22 cellular contexts compared by ENCODE assay signal in genomic region chr9:21510806-21511205, GRCh38. TPM values are rescaled to one million over a fixed set of nuclear protein-coding genes. Genes with fewer than 3 reads are reported as not detected.
DNase-seq lines count a peak whose midpoint lies in the region; ATAC-seq, FAIRE-seq and TF ChIP-seq lines count a peak whose summit lies in the region.
"Had no signal": no experiment of that assay in that cellular context is flagged by ENCODE, and none has a peak within 500 bp of the region (broad histone marks: within the 10 kb centered on the region; RNA-seq: fewer than 3 reads in every experiment).

No MANE protein-coding gene starts in this region.

- POLR2A ChIA-PET in T-cell (lab: Charles Lee) = no interaction called here

- DNase-seq in EH (ENCODE audit: low read depth) (peak; percentile 48), M059J (ENCODE audit: low read depth) (peak; percentile 43), smooth muscle cell (lab: John Stamatoyannopoulos, UW; ENCODE audit: unreplicated experiment) (no peak), T-cell (no peak)
- DNase-seq: C1 segment of cervical spinal cord; CD4-positive, alpha-beta memory T cell; COR-L47; EL; GF-D8; KBM-7; MG63; NCI-H2029; NCI-H446; NCI-H524 treated with DMSO at 0.1 percent for 48 hours; NCI-H774; Right ventricle myocardium superior had no signal

- no peaks in the 10 kb centered on the region for H3K9me3 Mint-ChIP-seq in T-cell
- H3K9me3 Mint-ChIP-seq: CD4-positive, alpha-beta memory T cell had no signal

- peaks cover 0 to 12% (median 9%) of the 10 kb centered on the region in 3 donors for H3K4me1 Mint-ChIP-seq in T-cell

- no peaks in the 10 kb centered on the region for H3K27me3 ChIP-seq in smooth muscle cell (ENCODE audit: low read depth)
- H3K27me3 ChIP-seq: MG63 had no signal

- H3K27ac ChIP-seq in smooth muscle cell (ENCODE audit: low read depth) = peak overlapping the region; percentile 58

- no peaks in the 10 kb centered on the region for H3K4me1 ChIP-seq in smooth muscle cell (ENCODE audit: low read depth)

- H2AFZ ChIP-seq in smooth muscle cell (ENCODE audit: low read depth) = no peak overlapping the region

- no peak overlapping the region for H3K4me2 ChIP-seq in smooth muscle cell

- no peaks in the 10 kb centered on the region for H3K36me3 ChIP-seq in smooth muscle cell (ENCODE audit: low read depth)

- H3K9me3 ChIP-seq in smooth muscle cell (replicated peaks; ENCODE audit: low read depth) = no peaks in the 10 kb centered on the region
- H3K9me3 ChIP-seq: MG63 had no signal

- no peaks in the 10 kb centered on the region for H3K27me3 Mint-ChIP-seq in T-cell

- H3K4me3 Mint-ChIP-seq in T-cell = no peak overlapping the region
- H3K4me3 Mint-ChIP-seq: CD4-positive, alpha-beta memory T cell had no signal

- peaks cover 57% of the 10 kb centered on the region for H3K79me2 ChIP-seq in smooth muscle cell (ENCODE audit: low read depth)

- peaks cover 39% of the 10 kb centered on the region for H4K20me1 ChIP-seq in smooth muscle cell (ENCODE audit: low read depth)

- no peak overlapping the region for H3K4me3 ChIP-seq in smooth muscle cell
- H3K4me3 ChIP-seq: MG63 had no signal

- TF ChIP-seq CTCF in smooth muscle cell (IDR thresholded peaks at IDR 0.05; ENCODE audit: borderline replicate concordance, insufficient read depth, poor library complexity, severe bottlenecking) = no peak

- no peaks in the 10 kb centered on the region for H3K36me3 Mint-ChIP-seq in T-cell
- H3K36me3 Mint-ChIP-seq: CD4-positive, alpha-beta memory T cell had no signal

- no peak overlapping the region for H3K27ac Mint-ChIP-seq in T-cell
- H3K27ac Mint-ChIP-seq: CD4-positive, alpha-beta memory T cell had no signal

- CTCF ChIA-PET in T-cell (lab: Charles Lee) = interaction anchor here (0.5 to 0.9 kb wide), 3 partner anchors 13 to 76 kb away, joined by 3 to 5 read pairs (median 4); no protein-coding TSS in a partner anchor

- WGBS in smooth muscle cell (ENCODE audit: low lambda C conversion rate) = 47% methylated on average over 1 of the region's 1 CpG

- peak; percentile 41 for FAIRE-seq in endometrium (lab: Jason Lieb, UNC)
- FAIRE-seq: GM12891, H54 had no signal

- H3K9ac ChIP-seq in smooth muscle cell (ENCODE audit: low read depth) = no peak overlapping the region

- peaks cover 8% of the 10 kb centered on the region for H3F3A ChIP-seq in smooth muscle cell (ENCODE audit: low read depth)

- no peak for ATAC-seq in T-cell (replicated peaks in 1 of 4)
- ATAC-seq in GM21390 (IDR thresholded peaks at IDR 0.05; ENCODE audit: unreplicated experiment) = no peak
- ATAC-seq in HG03097 (IDR thresholded peaks at IDR 0.05; ENCODE audit: low FRiP score, unreplicated experiment) = no peak

RNA-seq across cellular contexts. Expression of gene IFNE, which starts 28.7 kb away (rescaled TPM):
- total RNA-seq in M059J (2014; rRNA removed; shearing (Covaris generic)) = 0.57 TPM in 1 of 2 replicates, not detected in the other
- total RNA-seq in smooth muscle cell (0.85 and 1.2 TPM in 2 replicates), T-cell (under 1 TPM in 2 of 5 donors, not detected in 3; 0.16 to 0.25 TPM)
- polyA plus RNA-seq in smooth muscle cell = not detected in 2 replicates
- total RNA-seq: CD4-positive, alpha-beta memory T cell; Right ventricle myocardium superior; SK-MEL-5 had no signal
- polyA plus RNA-seq: CD4-positive, alpha-beta memory T cell had no signal

Comparison
In these comparisons a context has a peak if more than half of its experiments do, and no peak if none do; other contexts are left out.
1. DNase-seq: peak in EH (single experiment) and M059J (single experiment); none in smooth muscle cell (single experiment) and T-cell (0 of 34).